1 cellular context compared by ENCODE assay signal in genomic region chr9:131149678-131150033, GRCh38.
TF ChIP-seq lines count a peak whose summit lies in the region.

No MANE protein-coding gene starts in this region.

TF ChIP-seq in HepG2, 621 proteins besides CTCF, POLR2A, EP300 and RAD21:
- TF ChIP-seq ZNF101 (CRISPR knock-in tag; IDR thresholded peaks at IDR 0.05; ENCODE audit: borderline replicate concordance, low read depth) (no peak), ZNF691 (CRISPR knock-in tag; IDR thresholded peaks at IDR 0.05; ENCODE audit: borderline replicate concordance, low read depth) (no peak), ZNF503 (CRISPR knock-in tag; IDR thresholded peaks at IDR 0.05) (no peak), TAF15 (IDR thresholded peaks at IDR 0.05; ENCODE audit: low read depth, low read length, poor library complexity, severe bottlenecking) (no peak), ZNF501 (CRISPR knock-in tag; IDR thresholded peaks at IDR 0.05) (no peak), ZHX2 (IDR thresholded peaks at IDR 0.05; ENCODE audit: low read depth) (no peak), ZHX2 (CRISPR knock-in tag; IDR thresholded peaks at IDR 0.05; ENCODE audit: borderline replicate concordance) (no peak), ZNF281 (CRISPR knock-in tag; IDR thresholded peaks at IDR 0.05; ENCODE audit: borderline replicate concordance) (no peak), NFE2L1 (CRISPR knock-in tag; IDR thresholded peaks at IDR 0.05; ENCODE audit: borderline replicate concordance) (no peak), CREM (IDR thresholded peaks at IDR 0.05) (no peak), CREM (CRISPR knock-in tag; IDR thresholded peaks at IDR 0.05) (no peak), FOSL2 (CRISPR knock-in tag; IDR thresholded peaks at IDR 0.05) (no peak), POGK (CRISPR knock-in tag; conservative IDR thresholded peaks at IDR 0.05) (no peak), FOXA1 (IDR thresholded peaks at IDR 0.05) (no peak), FOXA1 (CRISPR knock-in tag; IDR thresholded peaks at IDR 0.05) (no peak)
